ENCODE assay signal across 12 cellular contexts in genomic region chr16:57629516-57630401, GRCh38. TPM values are rescaled to one million over a fixed set of nuclear protein-coding genes. Genes with fewer than 3 reads are reported as not detected.
DNase-seq lines count a peak whose midpoint lies in the region; ATAC-seq and TF ChIP-seq lines count a peak whose summit lies in the region.
"Had no signal": no experiment of that assay in that cellular context is flagged by ENCODE, and none has a peak within 500 bp of the region (broad histone marks: within the 10 kb centered on the region; RNA-seq: fewer than 3 reads in every experiment).

No MANE protein-coding gene starts in this region.

- H3K4me1 ChIP-seq in esophagus squamous epithelium (peaks cover 23 to 88% (median 27%) of the 10 kb centered on the region in 3 donors), gastrocnemius medialis (no peaks in the 10 kb centered on the region)

- 52 to 53% methylated on average over 10 to 18 of the region's 22 CpGs for WGBS in esophagus squamous epithelium, 2 donors

- H3K4me3 Mint-ChIP-seq in activated CD4-positive, alpha-beta memory T cell treated with anti-CD3 and anti-CD28 coated beads for 36 hours = no peak overlapping the region
- H3K4me3 Mint-ChIP-seq: activated naive CD4-positive, alpha-beta T cell treated with anti-CD3 and anti-CD28 coated beads, Interleukin-2, amount 50 U/mL, for 24 hours had no signal

- H3K27me3 Mint-ChIP-seq in activated CD4-positive, alpha-beta memory T cell treated with anti-CD3 and anti-CD28 coated beads for 36 hours = peaks cover 25% of the 10 kb centered on the region

- no peaks in the 10 kb centered on the region for H3K9me3 Mint-ChIP-seq in activated CD4-positive, alpha-beta memory T cell treated with anti-CD3 and anti-CD28 coated beads for 36 hours
- H3K9me3 Mint-ChIP-seq: activated naive CD4-positive, alpha-beta T cell treated with anti-CD3 and anti-CD28 coated beads, Interleukin-2, amount 50 U/mL, for 24 hours had no signal

- no peaks in the 10 kb centered on the region for H3K36me3 Mint-ChIP-seq in activated CD4-positive, alpha-beta memory T cell treated with anti-CD3 and anti-CD28 coated beads for 36 hours
- H3K36me3 Mint-ChIP-seq: activated naive CD4-positive, alpha-beta T cell treated with anti-CD3 and anti-CD28 coated beads, Interleukin-2, amount 50 U/mL, for 24 hours had no signal

- H3K4me3 ChIP-seq in esophagus squamous epithelium (peak overlapping the region; percentile 2 to 60 (median 36)), gastrocnemius medialis (peak overlapping the region; percentile 43 to 50 (median 48))
- H3K4me3 ChIP-seq: right lobe of liver had no signal

- H3K4me1 Mint-ChIP-seq in activated CD4-positive, alpha-beta memory T cell treated with anti-CD3 and anti-CD28 coated beads for 36 hours (ENCODE audit: low read depth) = peaks cover 11% of the 10 kb centered on the region

- H3K9me3 ChIP-seq in esophagus squamous epithelium (no peaks in the 10 kb centered on the region), gastrocnemius medialis (no peaks in the 10 kb centered on the region)
- H3K9me3 ChIP-seq: right lobe of liver had no signal

- POLR2A ChIA-PET in activated CD4-positive, alpha-beta memory T cell treated with anti-CD3 and anti-CD28 coated beads for 36 hours (lab: Charles Lee) = interaction anchor here (1.1 kb wide), 1 partner anchor 28 kb away, joined by 3 read pairs; no protein-coding TSS in a partner anchor

- peak overlapping the region; percentile 1 to 83 (median 76) for H3K27ac ChIP-seq in esophagus squamous epithelium
- H3K27ac ChIP-seq in gastrocnemius medialis = peak overlapping the region; percentile 62 to 80 (median 76)
- H3K27ac ChIP-seq: C4-2B, right lobe of liver had no signal

- in situ Hi-C loops in gastrocnemius medialis (cut with MboI; ENCODE audit: low sequenced_read_pairs in 4 of 4) = no loop called here

- DNase-seq in CMK (ENCODE audit: low read depth) (peak; percentile 75), UCSD-AML1 (lab: John Stamatoyannopoulos, UW; ENCODE audit: unreplicated experiment) (peak; percentile 59), esophagus squamous epithelium (lab: John Stamatoyannopoulos, UW) (no peak), gastrocnemius medialis (no peak), DMS114 treated with DMSO at 0.1 percent for 48 hours (lab: John Stamatoyannopoulos, UW; ENCODE audit: unreplicated experiment) (no peak), retina (no peak)
- no peak for DNase-seq in activated CD4-positive, alpha-beta memory T cell treated with anti-CD3 and anti-CD28 coated beads for 36 hours
- DNase-seq: NCI-H146, right lobe of liver had no signal

- TF ChIP-seq CTCF in esophagus squamous epithelium (IDR thresholded peaks at IDR 0.05) (no peak), gastrocnemius medialis (IDR thresholded peaks at IDR 0.05 in 4 of 5, conservative IDR thresholded peaks at IDR 0.05 in 1 of 5) (no peak)

- H3K36me3 ChIP-seq in esophagus squamous epithelium (no peaks in the 10 kb centered on the region), gastrocnemius medialis (no peaks in the 10 kb centered on the region)
- H3K36me3 ChIP-seq: right lobe of liver had no signal

- intact Hi-C loops in esophagus squamous epithelium (cut with DNase I) = no loop called here
- intact Hi-C loops in gastrocnemius medialis (cut with DNase I; ENCODE audit: low total_unique reads) = no loop called here
- intact Hi-C loops in activated CD4-positive, alpha-beta memory T cell treated with anti-CD3 and anti-CD28 coated beads for 36 hours (cut with micrococcal nuclease) = loop anchor here (5.0 kb wide), 1 partner anchor 37 kb away; no protein-coding TSS in a partner anchor

- H3K27me3 ChIP-seq in esophagus squamous epithelium (peaks cover 0 to 6% (median 0%) of the 10 kb centered on the region in 4 donors), gastrocnemius medialis (peaks cover 5 to 9% (median 5%) of the 10 kb centered on the region in 3 donors)
- H3K27me3 ChIP-seq: right lobe of liver had no signal

- CTCF ChIA-PET in activated CD4-positive, alpha-beta memory T cell treated with anti-CD3 and anti-CD28 coated beads for 36 hours (lab: Charles Lee) = interaction anchor here (1.5 to 2.1 kb wide), 3 partner anchors 14 to 19 kb away, joined by 3 to 9 read pairs (median 8); no protein-coding TSS in a partner anchor

- H3K27ac Mint-ChIP-seq in activated CD4-positive, alpha-beta memory T cell treated with anti-CD3 and anti-CD28 coated beads for 36 hours = no peak overlapping the region

- no peak for TF ChIP-seq POLR2A in esophagus squamous epithelium (IDR thresholded peaks at IDR 0.05)
- TF ChIP-seq POLR2A in gastrocnemius medialis (IDR thresholded peaks at IDR 0.05) = no peak

- ATAC-seq in gastrocnemius medialis = no peak
- no peak for ATAC-seq in HG03457 (IDR thresholded peaks at IDR 0.05; ENCODE audit: unreplicated experiment)
- ATAC-seq: right lobe of liver had no signal

RNA-seq across cellular contexts. Expression of gene ADGRG1, which starts 1.3 kb away (rescaled TPM):
- total RNA-seq in esophagus squamous epithelium (10 to 100 TPM; 37.0 to 65.5 (median 42.1) TPM), gastrocnemius medialis (10 to 100 TPM in 3 of 4 donors, 1 to 10 TPM in 1; 9.8 to 14.6 (median 13.3) TPM)
- 1 to 10 TPM; 4.7 to 6.0 TPM for total RNA-seq in activated CD4-positive, alpha-beta memory T cell treated with anti-CD3 and anti-CD28 coated beads for 36 hours

RNA-seq across cellular contexts. Expression of gene ADGRG3, which starts 38.3 kb away (rescaled TPM):
- total RNA-seq in esophagus squamous epithelium = 1 to 10 TPM in 3 of 4 donors, not detected in 1; 1.5 to 3.9 (median 2.1) TPM
- under 1 TPM in 1 of 4 donors, not detected in 3; 0.71 TPM for total RNA-seq in gastrocnemius medialis
- total RNA-seq in activated CD4-positive, alpha-beta memory T cell treated with anti-CD3 and anti-CD28 coated beads for 36 hours = not detected

Comparison
In these comparisons a context has a peak if more than half of its experiments do, and no peak if none do; other contexts are left out.
1. DNase-seq: peak in CMK (single experiment) and UCSD-AML1 (single experiment); none in esophagus squamous epithelium (single experiment), gastrocnemius medialis (0 of 2), DMS114 treated with DMSO at 0.1 percent for 48 hours (single experiment), retina (single experiment) and activated CD4-positive, alpha-beta memory T cell treated with anti-CD3 and anti-CD28 coated beads for 36 hours (single experiment).